ENCODE assay signal across 19 cellular contexts in genomic region chr10:25753776-25754175, GRCh38.
A peak's percentile ranks its signal among the peaks of the same experiment; 100 is the strongest.
DNase-seq lines count a peak whose midpoint lies in the region; ATAC-seq and TF ChIP-seq lines count a peak whose summit lies in the region.
"Had no signal": no experiment of that assay in that cellular context is flagged by ENCODE, and none has a peak within 500 bp of the region (broad histone marks: within the 10 kb centered on the region; RNA-seq: fewer than 3 reads in every experiment).

No MANE protein-coding gene starts in this region.

- DNase-seq in H4 (ENCODE audit: low spot score) (peak; percentile 56), NOMO-1 (lab: John Stamatoyannopoulos, UW; ENCODE audit: unreplicated experiment in 2 of 2) (peak; percentile 88 to 98), astrocyte of the spinal cord (ENCODE audit: low read depth, low spot score) (peak; percentile 11), lung (ENCODE audit: low spot score) (no peak), ecto neural progenitor cell (ENCODE audit: low spot score) (no peak), occipital lobe (lab: John Stamatoyannopoulos, UW) (no peak), cortex of kidney (lab: John Stamatoyannopoulos, UW) (no peak)
- DNase-seq: activated CD4-positive, CD25-positive, alpha-beta regulatory T cell; activated gamma-delta T cell treated with Interleukin-2 at 50 U/mL for 16 hours; DMS153; gastrocnemius medialis; NCI-H146; NCI-H446 treated with DMSO at 0.1 percent for 48 hours; stimulated activated naive CD4-positive, alpha-beta T cell treated with Interleukin-2 at 50 U/mL for 16 hours; T-cell had no signal

- H3K27me3 ChIP-seq in lung (ENCODE audit: control insufficient read depth, insufficient read depth): no peaks in the 10 kb centered on the region
- H3K27me3 ChIP-seq: body of pancreas, gastrocnemius medialis had no signal

- no peaks in the 10 kb centered on the region for H3K36me3 ChIP-seq in lung (ENCODE audit: control insufficient read depth in 2 of 2, insufficient read depth in 2 of 2, low read length in 2 of 2)
- H3K36me3 ChIP-seq: gastrocnemius medialis had no signal

- H3K4me3 ChIP-seq in astrocyte of the spinal cord (ENCODE audit: low read depth, low read length) (no peak overlapping the region), lung (no peak overlapping the region)
- H3K4me3 ChIP-seq: body of pancreas, gastrocnemius medialis, skin epidermis had no signal

- no peaks in the 10 kb centered on the region for H3K9me3 ChIP-seq in lung (ENCODE audit: control insufficient read depth in 2 of 2, insufficient read depth in 1 of 2, low read length in 1 of 2)
- H3K9me3 ChIP-seq: body of pancreas, gastrocnemius medialis had no signal

- in situ Hi-C loops in astrocyte of the spinal cord (cut with HindIII; ENCODE audit: low sequenced_read_pairs): no loop called here

- H3K27ac ChIP-seq in lung (ENCODE audit: low read depth in 1 of 2, low read length in 1 of 2): no peak overlapping the region
- H3K27ac ChIP-seq: body of pancreas, gastrocnemius medialis, skin epidermis had no signal

- TF ChIP-seq CTCF in astrocyte of the spinal cord (IDR thresholded peaks at IDR 0.05; ENCODE audit: low read depth, low read length): no peak
- TF ChIP-seq CTCF in lung (IDR thresholded peaks at IDR 0.05; ENCODE audit: control extremely low read depth, extremely low read depth): no peak

- ATAC-seq in lung (ENCODE audit: insufficient read depth, low FRiP score) (peak; percentile 62), HG03521 (IDR thresholded peaks at IDR 0.05; ENCODE audit: unreplicated experiment) (no peak)
- ATAC-seq: body of pancreas, gastrocnemius medialis, Panc1, T-cell had no signal

- H3K4me1 ChIP-seq in lung (ENCODE audit: control insufficient read depth in 2 of 2, insufficient read depth in 2 of 2, low read length in 2 of 2): no peaks in the 10 kb centered on the region
- H3K4me1 ChIP-seq: body of pancreas, gastrocnemius medialis had no signal

- WGBS in lung, 2 donors: 57 to 58% methylated on average over 2 of the region's 2 CpGs

Comparison
In these comparisons a context has a peak if more than half of its experiments do, and no peak if none do; other contexts are left out.
1. DNase-seq: peak in H4 (single experiment), NOMO-1 (2 of 2) and astrocyte of the spinal cord (single experiment); none in lung (single experiment), ecto neural progenitor cell (single experiment), occipital lobe (single experiment) and cortex of kidney (single experiment).